In genomic region chr1:60886793-60887331, GRCh38 we compare ENCODE assay signal across 17 cellular contexts.
DNase-seq lines count a peak whose midpoint lies in the region; ATAC-seq and TF ChIP-seq lines count a peak whose summit lies in the region.
"Had no signal": no experiment of that assay in that cellular context is flagged by ENCODE, and none has a peak within 500 bp of the region (broad histone marks: within the 10 kb centered on the region; RNA-seq: fewer than 3 reads in every experiment).

No MANE protein-coding gene starts in this region.

- intact Hi-C loops in OCI-LY7 (cut with micrococcal nuclease; ENCODE audit: unreplicated experiment), result no loop called here

- WGBS in mesenchymal stem cell, result 15% methylated on average over 6 of the region's 6 CpGs

- H2AK5ac ChIP-seq in mesenchymal stem cell (ENCODE audit: low read length, severe bottlenecking), result no peak overlapping the region

- DNase-seq in NCI-H2171 treated with DMSO at 0.1 percent for 48 hours (lab: John Stamatoyannopoulos, UW) (peak; percentile 97), chondrocyte (ENCODE audit: low spot score) (no peak), mesenchymal stem cell (no peak), OCI-LY7 (ENCODE audit: low spot score) (no peak), glomerular visceral epithelial cell (ENCODE audit: extremely low spot score) (no peak)
- no peak for DNase-seq in NK-92 treated with Interleukin-12 subunit alpha and Interleukin-12 subunit beta, amount 100 ng/mL, for 24 hours (lab: John Stamatoyannopoulos, UW)
- no peak for DNase-seq in stimulated activated effector memory CD8-positive, alpha-beta T cell treated with anti-CD3 and anti-CD28 coated beads, Interleukin-12 subunit alpha, Interleukin-12 subunit beta, amount 100 ng/mL, for 72 hours (ENCODE audit: low spot score in 2 of 2)
- DNase-seq: activated CD4-positive, alpha-beta T cell treated with anti-CD3 and anti-CD28 coated beads for 48 hours; activated naive CD4-positive, alpha-beta T cell treated with Interleukin-2 at 50 U/mL for 16 hours; kidney glomerular epithelial cell; posterior cingulate gyrus; SHP77 treated with DMSO at 0.1 percent for 48 hours; small intestine had no signal

- no peaks in the 10 kb centered on the region for H3K79me1 ChIP-seq in mesenchymal stem cell (replicated peaks; ENCODE audit: low read length, poor library complexity, severe bottlenecking)

- H4K20me1 ChIP-seq in OCI-LY7 (ENCODE audit: insufficient read depth, low read length), result no peaks in the 10 kb centered on the region

- H3K4me1 Mint-ChIP-seq in chondrocyte (ENCODE audit: low read depth), result peaks cover 21% of the 10 kb centered on the region
- H3K4me1 Mint-ChIP-seq in stimulated activated effector memory CD8-positive, alpha-beta T cell treated with anti-CD3 and anti-CD28 coated beads, Interleukin-12 subunit alpha, Interleukin-12 subunit beta, amount 100 ng/mL, for 72 hours, result peaks cover 5% of the 10 kb centered on the region

- H3K9me3 ChIP-seq in ES-I3 (ENCODE audit: control insufficient read depth, insufficient read depth, low read length) (no peaks in the 10 kb centered on the region), mesenchymal stem cell (ENCODE audit: control insufficient read depth, low read length) (no peaks in the 10 kb centered on the region), OCI-LY7 (ENCODE audit: low read length) (no peaks in the 10 kb centered on the region)

- H2BK5ac ChIP-seq in mesenchymal stem cell (ENCODE audit: low read depth, low read length, poor library complexity, severe bottlenecking), result no peak overlapping the region

- POLR2A ChIA-PET in OCI-LY7 (lab: Charles Lee), result interaction anchor here (0.6 to 1.1 kb wide), 2 partner anchors 11 to 12 kb away, joined by 3 read pairs; no protein-coding TSS in a partner anchor

- H3K36me3 Mint-ChIP-seq in chondrocyte (ENCODE audit: low read depth), result no peaks in the 10 kb centered on the region
- no peaks in the 10 kb centered on the region for H3K36me3 Mint-ChIP-seq in stimulated activated effector memory CD8-positive, alpha-beta T cell treated with anti-CD3 and anti-CD28 coated beads, Interleukin-12 subunit alpha, Interleukin-12 subunit beta, amount 100 ng/mL, for 72 hours

- no peak overlapping the region for H3K23ac ChIP-seq in mesenchymal stem cell (ENCODE audit: low read length in 2 of 2)

- H3K4me2 ChIP-seq in mesenchymal stem cell (ENCODE audit: low read length, poor library complexity, severe bottlenecking), result no peak overlapping the region
- no peak overlapping the region for H3K4me2 ChIP-seq in OCI-LY7 (ENCODE audit: low read length)

- no peak overlapping the region for H3K27ac ChIP-seq in mesenchymal stem cell (ENCODE audit: low read length, poor library complexity, severe bottlenecking)
- H3K27ac ChIP-seq in OCI-LY7 (ENCODE audit: low read depth, low read length, poor library complexity, severe bottlenecking), result no peak overlapping the region
- H3K27ac ChIP-seq: coronary artery had no signal

- peak overlapping the region; percentile 62 for H3K27ac Mint-ChIP-seq in chondrocyte (ENCODE audit: unreplicated experiment)
- no peak overlapping the region for H3K27ac Mint-ChIP-seq in stimulated activated effector memory CD8-positive, alpha-beta T cell treated with anti-CD3 and anti-CD28 coated beads, Interleukin-12 subunit alpha, Interleukin-12 subunit beta, amount 100 ng/mL, for 72 hours
- H3K27ac Mint-ChIP-seq: T-helper 2 cell treated with Interferon-gamma antibody and Interleukin-4, amounts not matched to agents 5 μg/mL and 100 μg/mL, for 36 hours had no signal

- no peaks in the 10 kb centered on the region for H3K9me2 ChIP-seq in OCI-LY7 (ENCODE audit: insufficient read depth, low read length)

- no peak overlapping the region for H3K4ac ChIP-seq in mesenchymal stem cell (ENCODE audit: low read depth in 1 of 2, low read length in 2 of 2)

- CTCF ChIA-PET in OCI-LY7 (lab: Charles Lee; ENCODE audit: unreplicated experiment), result no interaction called here

- H3K14ac ChIP-seq in mesenchymal stem cell (ENCODE audit: low read length in 2 of 2), result peak overlapping the region in 1 of 2 experiments; percentile 41

- H2BK120ac ChIP-seq in mesenchymal stem cell (ENCODE audit: low read depth, low read length), result no peak overlapping the region

- H3K4me1 ChIP-seq in ES-I3 (ENCODE audit: insufficient read depth, low read length), result peaks cover 26% of the 10 kb centered on the region
- H3K4me1 ChIP-seq in mesenchymal stem cell (ENCODE audit: control insufficient read depth, insufficient read depth, low read depth, low read length), result peaks cover 4% of the 10 kb centered on the region
- no peaks in the 10 kb centered on the region for H3K4me1 ChIP-seq in OCI-LY7 (ENCODE audit: insufficient read depth, low read length, poor library complexity, severe bottlenecking)

- H3K18ac ChIP-seq in mesenchymal stem cell (ENCODE audit: low read depth in 1 of 2, low read length in 2 of 2), result no peak overlapping the region

- no peak overlapping the region for H3K4me3 Mint-ChIP-seq in chondrocyte (ENCODE audit: unreplicated experiment)
- H3K4me3 Mint-ChIP-seq in stimulated activated effector memory CD8-positive, alpha-beta T cell treated with anti-CD3 and anti-CD28 coated beads, Interleukin-12 subunit alpha, Interleukin-12 subunit beta, amount 100 ng/mL, for 72 hours, result no peak overlapping the region
- H3K4me3 Mint-ChIP-seq: T-helper 2 cell treated with Interferon-gamma antibody and Interleukin-4, amounts not matched to agents 5 μg/mL and 100 μg/mL, for 36 hours had no signal

- H3K27me3 Mint-ChIP-seq in chondrocyte (ENCODE audit: low read depth), result no peaks in the 10 kb centered on the region

- no peaks in the 10 kb centered on the region for H3K9me3 Mint-ChIP-seq in chondrocyte (ENCODE audit: low read depth)
- H3K9me3 Mint-ChIP-seq in stimulated activated effector memory CD8-positive, alpha-beta T cell treated with anti-CD3 and anti-CD28 coated beads, Interleukin-12 subunit alpha, Interleukin-12 subunit beta, amount 100 ng/mL, for 72 hours, result no peaks in the 10 kb centered on the region
- H3K9me3 Mint-ChIP-seq: T-helper 2 cell treated with Interferon-gamma antibody and Interleukin-4, amounts not matched to agents 5 μg/mL and 100 μg/mL, for 36 hours had no signal

- no peak overlapping the region for H4K8ac ChIP-seq in mesenchymal stem cell (ENCODE audit: low read length)

- no peaks in the 10 kb centered on the region for H3K79me2 ChIP-seq in OCI-LY7 (ENCODE audit: insufficient read depth, low read depth, low read length)

- H3K36me3 ChIP-seq in ES-I3 (ENCODE audit: insufficient read depth, low read length) (no peaks in the 10 kb centered on the region), mesenchymal stem cell (ENCODE audit: control insufficient read depth in 1 of 2, insufficient read depth in 2 of 2, low read depth in 1 of 2, low read length in 2 of 2) (no peaks in the 10 kb centered on the region), OCI-LY7 (ENCODE audit: insufficient read depth, low read length) (no peaks in the 10 kb centered on the region)

- H3K4me3 ChIP-seq in mesenchymal stem cell (ENCODE audit: insufficient read depth in 1 of 2, low read depth in 1 of 2, low read length in 2 of 2) (no peak overlapping the region), OCI-LY7 (ENCODE audit: low read depth, low read length, poor library complexity, severe bottlenecking) (no peak overlapping the region)
- H3K4me3 ChIP-seq: coronary artery had no signal

- no peak for TF ChIP-seq CTCF in chondrocyte (IDR thresholded peaks at IDR 0.05)
- TF ChIP-seq CTCF in OCI-LY7 (conservative IDR thresholded peaks at IDR 0.05; ENCODE audit: low read length), result no peak

- no peak overlapping the region for H4K91ac ChIP-seq in mesenchymal stem cell (ENCODE audit: low read length)

- no TSS peak for BruUV-seq in OCI-LY7 (replicated peaks; lab: Mats Ljungman, UMichigan)

- H3K27me3 ChIP-seq in mesenchymal stem cell (ENCODE audit: control insufficient read depth in 1 of 2, insufficient read depth in 1 of 2, low read length in 2 of 2), result peaks cover 0 to 14% of the 10 kb centered on the region in 2 experiments

- no peak overlapping the region for H2BK15ac ChIP-seq in mesenchymal stem cell (ENCODE audit: low read depth, poor library complexity, severe bottlenecking)

- H2AFZ ChIP-seq in mesenchymal stem cell (ENCODE audit: low read depth, low read length) (peak overlapping the region; percentile 49), OCI-LY7 (ENCODE audit: low read length) (no peak overlapping the region)

- no peak for ATAC-seq in stimulated activated effector memory CD8-positive, alpha-beta T cell treated with anti-CD3 and anti-CD28 coated beads, Interleukin-12 subunit alpha, Interleukin-12 subunit beta, amount 100 ng/mL, for 72 hours
- ATAC-seq: HCT116 had no signal

- no peak overlapping the region for H2BK12ac ChIP-seq in mesenchymal stem cell (ENCODE audit: low read length in 2 of 2)

- peak overlapping the region; percentile 28; the same call in 1 of the 2 replicates for H3K9ac ChIP-seq in ES-I3 (ENCODE audit: low read depth, low read length)
- no peak overlapping the region for H3K9ac ChIP-seq in mesenchymal stem cell (ENCODE audit: low read length)
